18 cellular contexts compared by ENCODE assay signal in genomic region chr6:155261146-155261900, GRCh38. TPM values are rescaled to one million over a fixed set of nuclear protein-coding genes. Genes with fewer than 3 reads are reported as not detected.
DNase-seq lines count a peak whose midpoint lies in the region; ATAC-seq and TF ChIP-seq lines count a peak whose summit lies in the region.
"Had no signal": no experiment of that assay in that cellular context is flagged by ENCODE, and none has a peak within 500 bp of the region (broad histone marks: within the 10 kb centered on the region; RNA-seq: fewer than 3 reads in every experiment).

No MANE protein-coding gene starts in this region.

- no peaks in the 10 kb centered on the region for H4K20me1 ChIP-seq in SK-N-SH (ENCODE audit: insufficient read depth)

- H3K27ac Mint-ChIP-seq in neural crest cell (ENCODE audit: unreplicated experiment) = peak overlapping the region; percentile 15

- H3K4me3 Mint-ChIP-seq in neural crest cell = peak overlapping the region; percentile 34
- H3K4me3 Mint-ChIP-seq: naive thymus-derived CD4-positive, alpha-beta T cell had no signal

- ATAC-seq in SK-N-SH treated with all-trans-retinoic acid at 6 μM for 48 hours = no peak
- ATAC-seq in HG02852 (IDR thresholded peaks at IDR 0.05; ENCODE audit: unreplicated experiment) = peak; percentile 41
- no peak for ATAC-seq in mucosa of descending colon
- ATAC-seq in HG02885 (IDR thresholded peaks at IDR 0.05; ENCODE audit: poor library complexity, unreplicated experiment) = no peak
- ATAC-seq: body of pancreas; left cardiac atrium; naive thymus-derived CD4-positive, alpha-beta T cell had no signal

- peaks cover 53 to 62% of the 10 kb centered on the region in 2 experiments for H3K36me3 ChIP-seq in SK-N-SH (replicated peaks in 1 of 2; ENCODE audit: control insufficient read depth in 1 of 2, insufficient read depth in 2 of 2, low read length in 1 of 2)
- H3K36me3 ChIP-seq in mucosa of descending colon (ENCODE audit: low read depth) = peaks cover 6% of the 10 kb centered on the region

- peaks cover 14% of the 10 kb centered on the region for H3K36me3 Mint-ChIP-seq in neural crest cell (ENCODE audit: low read depth)

- H3K27me3 Mint-ChIP-seq in neural crest cell (ENCODE audit: low read depth) = no peaks in the 10 kb centered on the region
- H3K27me3 Mint-ChIP-seq: naive thymus-derived CD4-positive, alpha-beta T cell had no signal

- 96% methylated on average over 11 of the region's 11 CpGs for WGBS in SK-N-SH (ENCODE audit: low lambda C conversion rate)

- no peaks in the 10 kb centered on the region for H3K9me2 ChIP-seq in SK-N-SH

- H3K9ac ChIP-seq in SK-N-SH = no peak overlapping the region

- peaks cover 47% of the 10 kb centered on the region for H3K4me1 Mint-ChIP-seq in neural crest cell

- CTCF ChIA-PET in SK-N-SH (lab: Yijun Ruan, JAX) = interaction anchor here (0.7 to 5.1 kb wide), 4 partner anchors 10 to 47 kb away, joined by 3 to 36 read pairs (median 3); no protein-coding TSS in a partner anchor

- TF ChIP-seq RAD21 in SK-N-SH (IDR thresholded peaks at IDR 0.05; ENCODE audit: low read length) = no peak

- H3K9me3 ChIP-seq in SK-N-SH (no peaks in the 10 kb centered on the region), mucosa of descending colon (no peaks in the 10 kb centered on the region)
- H3K9me3 ChIP-seq: body of pancreas had no signal

- peaks cover 14% of the 10 kb centered on the region; the same call in 1 of the 2 replicates for H3K79me2 ChIP-seq in SK-N-SH (ENCODE audit: insufficient read depth)

- H3K4me2 ChIP-seq in SK-N-SH = no peak overlapping the region

- peak overlapping the region; percentile 12 to 47; a peak in 2 of 4 replicates for H3K27ac ChIP-seq in SK-N-SH (ENCODE audit: low read depth in 2 of 2, low read length in 1 of 2)
- H3K27ac ChIP-seq: 22Rv1, body of pancreas had no signal

- peaks cover 2% of the 10 kb centered on the region for H3F3A ChIP-seq in SK-N-SH (replicated peaks; ENCODE audit: insufficient read depth)

- intact Hi-C loops in mucosa of descending colon (cut with DNase I, micrococcal nuclease) = no loop called here

- TF ChIP-seq EP300 in SK-N-SH (IDR thresholded peaks at IDR 0.05; ENCODE audit: borderline replicate concordance in 1 of 2, low read depth in 1 of 2, low read length in 1 of 2) = no peak

- H3K4me1 ChIP-seq in SK-N-SH (ENCODE audit: control insufficient read depth in 1 of 2, insufficient read depth in 2 of 2, low read depth in 1 of 2, low read length in 1 of 2) = peaks cover 4 to 66% of the 10 kb centered on the region in 2 experiments; a peak in 3 of 4 replicates
- H3K4me1 ChIP-seq in mucosa of descending colon (ENCODE audit: low read depth) = no peaks in the 10 kb centered on the region
- H3K4me1 ChIP-seq: body of pancreas had no signal

- H3K4me3 ChIP-seq in SK-N-SH (ENCODE audit: low read depth in 2 of 2, low read length in 1 of 2) (no peak overlapping the region), mucosa of descending colon (no peak overlapping the region)
- H3K4me3 ChIP-seq: body of pancreas had no signal

- peak; percentile 12; the same call in 1 of the 2 replicates for TF ChIP-seq CTCF in SK-N-SH (IDR thresholded peaks at IDR 0.05)
- TF ChIP-seq CTCF in neural crest cell (conservative IDR thresholded peaks at IDR 0.05) = peak; percentile 33
- no peak for TF ChIP-seq CTCF in mucosa of descending colon (IDR thresholded peaks at IDR 0.05)

- H3K27me3 ChIP-seq in SK-N-SH (ENCODE audit: insufficient read depth) = no peaks in the 10 kb centered on the region
- H3K27me3 ChIP-seq: body of pancreas had no signal

- POLR2A ChIA-PET in SK-N-SH (lab: Yijun Ruan, JAX) = no interaction called here

- no peak overlapping the region for H2AFZ ChIP-seq in SK-N-SH (ENCODE audit: low read depth)

- DNase-seq in SK-N-SH (no peak), astrocyte of the hippocampus (ENCODE audit: low read depth, low spot score) (peak; percentile 38), neural crest cell (ENCODE audit: low read depth, low spot score) (no peak), mucosa of descending colon (no peak), SHP77 treated with DMSO at 0.1 percent for 48 hours (lab: John Stamatoyannopoulos, UW) (no peak)
- DNase-seq: activated T-cell treated with anti-CD3 and anti-CD28 coated beads for 4 hours; body of pancreas; COR-L47; effector memory CD4-positive, alpha-beta T cell; left cardiac atrium; naive thymus-derived CD4-positive, alpha-beta T cell; NCI-H187 treated with DMSO at 0.1 percent for 48 hours; NCI-H748 treated with DMSO at 0.1 percent for 48 hours had no signal

- H3K9me3 Mint-ChIP-seq in neural crest cell = no peaks in the 10 kb centered on the region
- H3K9me3 Mint-ChIP-seq: naive thymus-derived CD4-positive, alpha-beta T cell had no signal

TF ChIP-seq in SK-N-SH, 30 proteins besides CTCF, POLR2A, EP300 and RAD21 (continues in another document):
- no peak for TF ChIP-seq SMC3 (IDR thresholded peaks at IDR 0.05; ENCODE audit: low read depth, low read length)
- no peak for TF ChIP-seq ZBTB33 (IDR thresholded peaks at IDR 0.05; ENCODE audit: borderline replicate concordance, low read depth)

TF ChIP-seq in SK-N-SH treated with all-trans-retinoic acid at 6 μM for 48 hours, 23 proteins besides CTCF, POLR2A, EP300 and RAD21:
- TF ChIP-seq PPARA (CRISPR knock-in tag; IDR thresholded peaks at IDR 0.05; ENCODE audit: borderline replicate concordance) = no peak
- no peak for TF ChIP-seq GLIS3 (CRISPR knock-in tag; IDR thresholded peaks at IDR 0.05)
- TF ChIP-seq ARNTL (CRISPR knock-in tag; IDR thresholded peaks at IDR 0.05; ENCODE audit: borderline replicate concordance, low read depth) = no peak
- no peak for TF ChIP-seq ZFP30 (CRISPR knock-in tag; IDR thresholded peaks at IDR 0.05)
- TF ChIP-seq ZNF70 (CRISPR knock-in tag; IDR thresholded peaks at IDR 0.05) = no peak

RNA-seq across cellular contexts. Expression of gene CLDN20, which starts 2.5 kb away (rescaled TPM):
- 0.07 TPM in 1 of 2 replicates, not detected in the other for polyA plus RNA-seq in SK-N-SH (2012; rRNA removed)
- 0.04 and 0.18 TPM in 2 replicates for polyA plus RNA-seq in SK-N-SH (2012; cell fraction: cytosol; rRNA removed)
- polyA plus RNA-seq in SK-N-SH (2012; cell fraction: nucleus; rRNA removed) = 0.06 and 0.39 TPM in 2 replicates
- total RNA-seq in neural crest cell = not detected in 2 replicates
- total RNA-seq in mucosa of descending colon = not detected
- total RNA-seq: body of pancreas; left cardiac atrium; naive thymus-derived CD4-positive, alpha-beta T cell; temporal lobe had no signal
- polyA plus RNA-seq: naive thymus-derived CD4-positive, alpha-beta T cell had no signal

RNA-seq across cellular contexts. Expression of gene TFB1M, which starts 53.0 kb away (rescaled TPM):
- polyA plus RNA-seq in SK-N-SH (2012; rRNA removed) = 28.4 and 36.1 TPM in 2 replicates
- 29.4 and 31.6 TPM in 2 replicates for polyA plus RNA-seq in SK-N-SH (2012; cell fraction: cytosol; rRNA removed)
- 64.7 and 89.2 TPM in 2 replicates for polyA plus RNA-seq in SK-N-SH (2012; cell fraction: nucleus; rRNA removed)
- total RNA-seq in neural crest cell (26.8 and 30.5 TPM in 2 replicates), mucosa of descending colon (10 to 100 TPM; 23.7 to 28.3 (median 26.5) TPM)
